Comparison of ENCODE assay signal across 18 cellular contexts in the genomic region with DNA sequence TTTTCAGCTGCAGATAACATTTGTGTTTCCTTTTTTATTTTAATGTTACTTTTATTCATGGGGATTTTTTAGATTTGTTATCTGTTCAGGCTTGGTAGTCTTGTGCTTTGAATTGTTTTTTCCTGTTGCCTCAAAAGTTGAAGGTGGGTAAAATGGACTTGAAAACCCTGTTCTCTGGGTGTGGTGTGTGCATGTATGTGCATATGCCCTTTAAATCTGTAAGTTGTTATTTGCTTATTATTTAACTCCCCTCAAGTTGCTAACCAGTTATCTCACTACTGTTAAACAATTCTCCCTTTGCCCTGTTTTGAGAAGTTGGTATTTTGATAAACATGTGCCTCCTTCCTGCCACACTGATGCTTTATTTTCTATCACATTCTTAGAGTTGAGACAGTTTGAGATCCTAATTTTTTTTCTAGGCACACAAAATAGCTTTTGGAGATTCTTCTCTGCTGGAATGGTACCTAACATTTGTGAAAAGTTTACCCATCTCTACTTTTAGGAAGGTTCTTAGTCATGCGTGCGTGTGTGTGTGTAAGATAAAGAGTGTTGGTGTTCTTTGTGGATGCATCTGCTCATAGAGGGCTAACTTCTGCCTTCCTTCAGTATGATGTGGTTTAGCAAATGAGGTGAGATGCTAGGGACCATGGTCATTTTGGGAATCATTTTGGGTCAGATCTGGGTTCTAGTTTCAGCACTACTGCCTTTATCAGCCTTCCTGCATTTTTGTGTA. TPM values are rescaled to one million over a fixed set of nuclear protein-coding genes. Genes with fewer than 3 reads are reported as not detected.
A peak's percentile ranks its signal among the peaks of the same experiment; 100 is the strongest.
DNase-seq lines count a peak whose midpoint lies in the region; ATAC-seq and TF ChIP-seq lines count a peak whose summit lies in the region.
"Had no signal": no experiment of that assay in that cellular context is flagged by ENCODE, and none has a peak within 500 bp of the region (broad histone marks: within the 10 kb centered on the region; RNA-seq: fewer than 3 reads in every experiment).

No MANE protein-coding gene starts in this region.

- no peak overlapping the region for H4K8ac ChIP-seq in mesenchymal stem cell (ENCODE audit: low read length)

- peak overlapping the region; percentile 9 for H3K9ac ChIP-seq in mesenchymal stem cell (ENCODE audit: low read length)

- H3K36me3 Mint-ChIP-seq in activated T-helper 17 cell treated with anti-CD3 and anti-CD28 coated beads, Interleukin-2, amount 50 U/mL, for 72 hours (ENCODE audit: low read depth): peaks cover 83% of the 10 kb centered on the region
- H3K36me3 Mint-ChIP-seq in type B pancreatic cell: peaks cover 18% of the 10 kb centered on the region

- H3K79me1 ChIP-seq in mesenchymal stem cell (replicated peaks; ENCODE audit: low read length, poor library complexity, severe bottlenecking): no peaks in the 10 kb centered on the region

- H3K27ac ChIP-seq in mesenchymal stem cell (ENCODE audit: low read length, poor library complexity, severe bottlenecking): no peak overlapping the region
- no peak overlapping the region for H3K27ac ChIP-seq in prostate gland

- H3K18ac ChIP-seq in mesenchymal stem cell (ENCODE audit: low read depth in 1 of 2, low read length in 2 of 2): no peak overlapping the region

- H3K9me3 ChIP-seq in mesenchymal stem cell (ENCODE audit: control insufficient read depth, low read length) (no peaks in the 10 kb centered on the region), prostate gland (no peaks in the 10 kb centered on the region)
- H3K9me3 ChIP-seq: gastroesophageal sphincter, left lung had no signal

- H2BK15ac ChIP-seq in mesenchymal stem cell (ENCODE audit: low read depth, poor library complexity, severe bottlenecking): no peak overlapping the region

- H3K4me2 ChIP-seq in mesenchymal stem cell (ENCODE audit: low read length, poor library complexity, severe bottlenecking): no peak overlapping the region

- no peak overlapping the region for H3K4ac ChIP-seq in mesenchymal stem cell (ENCODE audit: low read depth in 1 of 2, low read length in 2 of 2)

- H2AK5ac ChIP-seq in mesenchymal stem cell (ENCODE audit: low read length, severe bottlenecking): no peak overlapping the region

- H3K4me1 ChIP-seq in mesenchymal stem cell (ENCODE audit: control insufficient read depth, insufficient read depth, low read depth, low read length) (peaks cover 35% of the 10 kb centered on the region), prostate gland (replicated peaks) (no peaks in the 10 kb centered on the region)

- no peak overlapping the region for H2BK5ac ChIP-seq in mesenchymal stem cell (ENCODE audit: low read depth, low read length, poor library complexity, severe bottlenecking)

- TF ChIP-seq CTCF in type B pancreatic cell (conservative IDR thresholded peaks at IDR 0.05) (no peak), prostate gland (IDR thresholded peaks at IDR 0.05) (no peak)

- H3K14ac ChIP-seq in mesenchymal stem cell (ENCODE audit: low read length in 2 of 2): no peak overlapping the region

- H2AFZ ChIP-seq in mesenchymal stem cell (ENCODE audit: low read depth, low read length): no peak overlapping the region

- H4K91ac ChIP-seq in mesenchymal stem cell (ENCODE audit: low read length): no peak overlapping the region

- no peak overlapping the region for H2BK120ac ChIP-seq in mesenchymal stem cell (ENCODE audit: low read depth, low read length)

- no peak for ATAC-seq in Right ventricle myocardium inferior
- ATAC-seq in activated T-helper 17 cell treated with anti-CD3 and anti-CD28 coated beads, Interleukin-2, amount 50 U/mL, for 72 hours (replicated peaks): peak; percentile 68

- 94% methylated on average over 2 of the region's 2 CpGs for WGBS in mesenchymal stem cell
- WGBS in prostate gland: 89% methylated on average over 2 of the region's 2 CpGs

- DNase-seq in cardiac septum (ENCODE audit: low spot score): peak; percentile 0
- DNase-seq in Right ventricle myocardium inferior (ENCODE audit: missing footprints): no peak
- no peak for DNase-seq in mesenchymal stem cell
- no peak for DNase-seq in type B pancreatic cell (ENCODE audit: extremely low spot score, unreplicated experiment)
- DNase-seq in NCI-H2029 treated with DMSO at 0.1 percent for 48 hours (lab: John Stamatoyannopoulos, UW): no peak
- no peak for DNase-seq in prostate gland (ENCODE audit: low spot score)
- DNase-seq in HPDE6-E6E7 (ENCODE audit: extremely low spot score): no peak
- DNase-seq: activated CD4-positive, CD25-positive, alpha-beta regulatory T cell; dorsolateral prefrontal cortex; IMR-90; left lung; NCI-H526 treated with DMSO at 0.1 percent for 48 hours; occipital lobe; stimulated activated CD4-positive, alpha-beta T cell treated with anti-CD3 and anti-CD28 coated beads, Interleukin-15, amount 100 ng/mL, for 24 hours; stimulated activated CD8-positive, alpha-beta memory T cell treated with anti-CD3 and anti-CD28 coated beads, Interleukin-4, amount 100 ng/mL, for 48 hours had no signal

- no peaks in the 10 kb centered on the region for H3K27me3 Mint-ChIP-seq in activated T-helper 17 cell treated with anti-CD3 and anti-CD28 coated beads, Interleukin-2, amount 50 U/mL, for 72 hours
- no peaks in the 10 kb centered on the region for H3K27me3 Mint-ChIP-seq in type B pancreatic cell
- H3K27me3 Mint-ChIP-seq: B cell had no signal

- peak overlapping the region; percentile 64 for H3K27ac Mint-ChIP-seq in activated T-helper 17 cell treated with anti-CD3 and anti-CD28 coated beads, Interleukin-2, amount 50 U/mL, for 72 hours
- H3K27ac Mint-ChIP-seq in type B pancreatic cell: peak overlapping the region; percentile 64
- H3K27ac Mint-ChIP-seq: B cell had no signal

- intact Hi-C loops in cardiac septum (cut with DNase I) (no loop called here), Right ventricle myocardium inferior (cut with DNase I) (no loop called here), prostate gland (cut with DNase I) (no loop called here)

- peaks cover 22 to 37% of the 10 kb centered on the region in 2 experiments for H3K36me3 ChIP-seq in mesenchymal stem cell (ENCODE audit: control insufficient read depth in 1 of 2, insufficient read depth in 2 of 2, low read depth in 1 of 2, low read length in 2 of 2)
- peaks cover 0 to 3% of the 10 kb centered on the region in 2 donors for H3K36me3 ChIP-seq in prostate gland

- H3K27me3 ChIP-seq in mesenchymal stem cell (ENCODE audit: control insufficient read depth in 1 of 2, insufficient read depth in 1 of 2, low read length in 2 of 2) (no peaks in the 10 kb centered on the region), prostate gland (replicated peaks; ENCODE audit: insufficient read depth) (no peaks in the 10 kb centered on the region)
- H3K27me3 ChIP-seq: dorsolateral prefrontal cortex, gastroesophageal sphincter, left lung had no signal

- peaks cover 71% of the 10 kb centered on the region for H3K4me1 Mint-ChIP-seq in activated T-helper 17 cell treated with anti-CD3 and anti-CD28 coated beads, Interleukin-2, amount 50 U/mL, for 72 hours
- peaks cover 47% of the 10 kb centered on the region for H3K4me1 Mint-ChIP-seq in type B pancreatic cell (ENCODE audit: unreplicated experiment)

- no peak for TF ChIP-seq POLR2A in prostate gland (IDR thresholded peaks at IDR 0.05)

- H2BK12ac ChIP-seq in mesenchymal stem cell (ENCODE audit: low read length in 2 of 2): no peak overlapping the region

- H3K4me3 Mint-ChIP-seq in activated T-helper 17 cell treated with anti-CD3 and anti-CD28 coated beads, Interleukin-2, amount 50 U/mL, for 72 hours: peak overlapping the region; percentile 65
- peak overlapping the region; percentile 31 for H3K4me3 Mint-ChIP-seq in type B pancreatic cell
- H3K4me3 Mint-ChIP-seq: B cell had no signal

- H3K4me3 ChIP-seq in mesenchymal stem cell (ENCODE audit: insufficient read depth in 1 of 2, low read depth in 1 of 2, low read length in 2 of 2): no peak overlapping the region
- H3K4me3 ChIP-seq in prostate gland: no peak overlapping the region
- H3K4me3 ChIP-seq: dorsolateral prefrontal cortex, gastroesophageal sphincter, left lung had no signal

- no peaks in the 10 kb centered on the region for H3K9me3 Mint-ChIP-seq in activated T-helper 17 cell treated with anti-CD3 and anti-CD28 coated beads, Interleukin-2, amount 50 U/mL, for 72 hours
- no peaks in the 10 kb centered on the region for H3K9me3 Mint-ChIP-seq in type B pancreatic cell

- no peak overlapping the region for H3K23ac ChIP-seq in mesenchymal stem cell (ENCODE audit: low read length in 2 of 2)

RNA-seq across cellular contexts. Expression of gene TSPAN14, which starts 30.7 kb away (rescaled TPM):
- total RNA-seq in cardiac septum (20.1 TPM), Right ventricle myocardium inferior (38.7 TPM), type B pancreatic cell (ENCODE audit: low replicate concordance) (111 and 159 TPM in 2 replicates), prostate gland (100 to 1,000 TPM in 1 of 2 donors, 10 to 100 TPM in 1; 69.8 to 103 TPM)
- 10 to 100 TPM; 61.9 to 64.5 TPM for total RNA-seq in activated T-helper 17 cell treated with anti-CD3 and anti-CD28 coated beads, Interleukin-2, amount 50 U/mL, for 72 hours
- polyA plus RNA-seq in mesenchymal stem cell (2013, experiment 1 of 2): 42.9 TPM
- 44.5 TPM for polyA plus RNA-seq in mesenchymal stem cell (2013, experiment 2 of 2)

RNA-seq across cellular contexts. Expression of gene SH2D4B, which starts 52.9 kb away (rescaled TPM):
- not detected for total RNA-seq in cardiac septum
- total RNA-seq in Right ventricle myocardium inferior: not detected
- total RNA-seq in activated T-helper 17 cell treated with anti-CD3 and anti-CD28 coated beads, Interleukin-2, amount 50 U/mL, for 72 hours: under 1 TPM; 0.11 to 0.32 TPM
- polyA plus RNA-seq in mesenchymal stem cell (2013, experiment 1 of 2): not detected
- polyA plus RNA-seq in mesenchymal stem cell (2013, experiment 2 of 2): 0.01 TPM
- total RNA-seq in type B pancreatic cell (ENCODE audit: low replicate concordance): 0.07 and 0.10 TPM in 2 replicates
- under 1 TPM in 1 of 2 donors, not detected in 1; 0.40 TPM for total RNA-seq in prostate gland
- total RNA-seq: gastroesophageal sphincter, IMR-90 had no signal
- polyA plus RNA-seq: IMR-90 had no signal
